ENCODE assay signal across 1 cellular context in the genomic region with DNA sequence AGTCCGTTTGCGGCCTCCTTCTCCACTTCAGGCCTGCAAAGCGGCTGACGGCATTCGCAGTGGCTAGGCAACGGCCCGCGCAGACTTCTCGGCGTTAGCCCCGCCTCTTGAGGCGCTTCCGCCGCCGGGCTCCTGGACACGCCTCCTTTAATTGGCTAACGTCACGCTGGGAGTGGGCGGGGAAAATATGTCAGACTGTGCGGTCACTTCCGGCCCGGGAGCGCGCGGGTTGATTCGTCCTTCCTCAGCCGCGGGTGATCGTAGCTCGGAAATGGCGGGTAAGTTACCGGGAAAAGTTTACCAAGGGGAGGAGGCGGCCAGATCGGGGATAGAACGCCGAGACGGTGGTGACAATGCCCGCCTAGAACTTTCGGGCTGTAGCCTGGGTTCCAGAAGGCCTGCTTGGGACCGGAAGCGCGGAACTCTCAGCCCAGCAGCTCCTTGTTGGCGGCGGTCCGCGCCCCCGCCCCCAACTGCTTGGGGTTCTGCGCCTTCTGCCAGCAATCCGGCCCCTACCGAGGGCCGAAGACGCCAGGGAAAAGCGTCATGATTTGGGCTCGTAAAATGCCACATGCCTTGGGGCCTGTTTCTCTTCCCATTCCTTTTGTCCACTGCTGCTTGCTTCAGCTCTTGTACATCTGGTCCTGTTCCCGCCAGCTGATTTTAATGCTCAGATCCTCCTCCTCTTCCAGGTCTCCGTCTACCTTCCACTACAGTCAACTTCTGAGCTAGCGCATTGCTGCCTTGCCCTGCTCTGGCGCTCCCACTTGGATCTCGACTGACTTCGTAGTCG.
A peak's percentile ranks its signal among the peaks of the same experiment; 100 is the strongest.
TF ChIP-seq lines count a peak whose summit lies in the region.

A gene with protein sequence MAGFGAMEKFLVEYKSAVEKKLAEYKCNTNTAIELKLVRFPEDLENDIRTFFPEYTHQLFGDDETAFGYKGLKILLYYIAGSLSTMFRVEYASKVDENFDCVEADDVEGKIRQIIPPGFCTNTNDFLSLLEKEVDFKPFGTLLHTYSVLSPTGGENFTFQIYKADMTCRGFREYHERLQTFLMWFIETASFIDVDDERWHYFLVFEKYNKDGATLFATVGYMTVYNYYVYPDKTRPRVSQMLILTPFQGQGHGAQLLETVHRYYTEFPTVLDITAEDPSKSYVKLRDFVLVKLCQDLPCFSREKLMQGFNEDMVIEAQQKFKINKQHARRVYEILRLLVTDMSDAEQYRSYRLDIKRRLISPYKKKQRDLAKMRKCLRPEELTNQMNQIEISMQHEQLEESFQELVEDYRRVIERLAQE (plus strand): TSS at position 232 of the 793 bp plus-strand sequence. CDS start 40 bp downstream, at position 272.

TF ChIP-seq in HepG2, 621 proteins besides CTCF, POLR2A, EP300 and RAD21 (continued from another document and continues in another):
- peak; percentile 7; the same call in 1 of the 2 replicates for TF ChIP-seq ZNF816 (CRISPR knock-in tag; IDR thresholded peaks at IDR 0.05; ENCODE audit: borderline replicate concordance)
- TF ChIP-seq ZFP90 (CRISPR knock-in tag; IDR thresholded peaks at IDR 0.05; ENCODE audit: borderline replicate concordance): peak; percentile 94
- TF ChIP-seq RFX5 (IDR thresholded peaks at IDR 0.05; ENCODE audit: low read depth, low read length): peak; percentile 58; the same call in 1 of the 2 replicates
- TF ChIP-seq ZNF780A (CRISPR knock-in tag; IDR thresholded peaks at IDR 0.05): no peak
- TF ChIP-seq ZBTB42 (CRISPR knock-in tag; IDR thresholded peaks at IDR 0.05): 0 out of 2 replicates have a peak, but pooled peaks have one; percentile 9
- peak; percentile 94; the same call in 1 of the 2 replicates for TF ChIP-seq NFKB2 (CRISPR knock-in tag; IDR thresholded peaks at IDR 0.05; ENCODE audit: borderline replicate concordance)
- no peak for TF ChIP-seq MTF2 (CRISPR knock-in tag; IDR thresholded peaks at IDR 0.05; ENCODE audit: borderline replicate concordance)
- TF ChIP-seq ERF (CRISPR knock-in tag; IDR thresholded peaks at IDR 0.05): no peak
- TF ChIP-seq CHD2 (IDR thresholded peaks at IDR 0.05; ENCODE audit: low read depth, low read length): no peak; the same call in 1 of the 2 replicates
- peak; percentile 61; the same call in 1 of the 2 replicates for TF ChIP-seq CCDC6 (CRISPR knock-in tag; IDR thresholded peaks at IDR 0.05)
- peak; percentile 64; the same call in 1 of the 2 replicates for TF ChIP-seq PCBP1 (IDR thresholded peaks at IDR 0.05; ENCODE audit: borderline replicate concordance, low read depth, low read length)
- TF ChIP-seq, protein P1, sequence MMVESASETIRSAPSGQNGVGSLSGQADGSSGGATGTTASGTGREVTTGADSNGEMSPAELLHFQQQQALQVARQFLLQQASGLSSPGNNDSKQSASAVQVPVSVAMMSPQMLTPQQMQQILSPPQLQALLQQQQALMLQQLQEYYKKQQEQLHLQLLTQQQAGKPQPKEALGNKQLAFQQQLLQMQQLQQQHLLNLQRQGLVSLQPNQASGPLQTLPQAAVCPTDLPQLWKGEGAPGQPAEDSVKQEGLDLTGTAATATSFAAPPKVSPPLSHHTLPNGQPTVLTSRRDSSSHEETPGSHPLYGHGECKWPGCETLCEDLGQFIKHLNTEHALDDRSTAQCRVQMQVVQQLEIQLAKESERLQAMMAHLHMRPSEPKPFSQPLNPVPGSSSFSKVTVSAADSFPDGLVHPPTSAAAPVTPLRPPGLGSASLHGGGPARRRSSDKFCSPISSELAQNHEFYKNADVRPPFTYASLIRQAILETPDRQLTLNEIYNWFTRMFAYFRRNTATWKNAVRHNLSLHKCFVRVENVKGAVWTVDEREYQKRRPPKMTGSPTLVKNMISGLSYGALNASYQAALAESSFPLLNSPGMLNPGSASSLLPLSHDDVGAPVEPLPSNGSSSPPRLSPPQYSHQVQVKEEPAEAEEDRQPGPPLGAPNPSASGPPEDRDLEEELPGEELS (CRISPR knock-in tag; IDR thresholded peaks at IDR 0.05): peak; percentile 42; the same call in 1 of the 2 replicates
- TF ChIP-seq GPN1 (CRISPR knock-in tag; IDR thresholded peaks at IDR 0.05; ENCODE audit: borderline replicate concordance): no peak
- peak; percentile 94 for TF ChIP-seq ZNF430 (CRISPR knock-in tag; IDR thresholded peaks at IDR 0.05)
- TF ChIP-seq ZNF652 (CRISPR knock-in tag; IDR thresholded peaks at IDR 0.05; ENCODE audit: borderline replicate concordance, low read depth): no peak
- TF ChIP-seq, protein P2, sequence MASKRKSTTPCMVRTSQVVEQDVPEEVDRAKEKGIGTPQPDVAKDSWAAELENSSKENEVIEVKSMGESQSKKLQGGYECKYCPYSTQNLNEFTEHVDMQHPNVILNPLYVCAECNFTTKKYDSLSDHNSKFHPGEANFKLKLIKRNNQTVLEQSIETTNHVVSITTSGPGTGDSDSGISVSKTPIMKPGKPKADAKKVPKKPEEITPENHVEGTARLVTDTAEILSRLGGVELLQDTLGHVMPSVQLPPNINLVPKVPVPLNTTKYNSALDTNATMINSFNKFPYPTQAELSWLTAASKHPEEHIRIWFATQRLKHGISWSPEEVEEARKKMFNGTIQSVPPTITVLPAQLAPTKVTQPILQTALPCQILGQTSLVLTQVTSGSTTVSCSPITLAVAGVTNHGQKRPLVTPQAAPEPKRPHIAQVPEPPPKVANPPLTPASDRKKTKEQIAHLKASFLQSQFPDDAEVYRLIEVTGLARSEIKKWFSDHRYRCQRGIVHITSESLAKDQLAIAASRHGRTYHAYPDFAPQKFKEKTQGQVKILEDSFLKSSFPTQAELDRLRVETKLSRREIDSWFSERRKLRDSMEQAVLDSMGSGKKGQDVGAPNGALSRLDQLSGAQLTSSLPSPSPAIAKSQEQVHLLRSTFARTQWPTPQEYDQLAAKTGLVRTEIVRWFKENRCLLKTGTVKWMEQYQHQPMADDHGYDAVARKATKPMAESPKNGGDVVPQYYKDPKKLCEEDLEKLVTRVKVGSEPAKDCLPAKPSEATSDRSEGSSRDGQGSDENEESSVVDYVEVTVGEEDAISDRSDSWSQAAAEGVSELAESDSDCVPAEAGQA (IDR thresholded peaks at IDR 0.05; ENCODE audit: low read depth): peak; percentile 97
- TF ChIP-seq, protein P2 (CRISPR knock-in tag; IDR thresholded peaks at IDR 0.05; ENCODE audit: borderline replicate concordance): 0 out of 2 replicates have a peak, but pooled peaks have one; percentile 40
- TF ChIP-seq, protein P3, sequence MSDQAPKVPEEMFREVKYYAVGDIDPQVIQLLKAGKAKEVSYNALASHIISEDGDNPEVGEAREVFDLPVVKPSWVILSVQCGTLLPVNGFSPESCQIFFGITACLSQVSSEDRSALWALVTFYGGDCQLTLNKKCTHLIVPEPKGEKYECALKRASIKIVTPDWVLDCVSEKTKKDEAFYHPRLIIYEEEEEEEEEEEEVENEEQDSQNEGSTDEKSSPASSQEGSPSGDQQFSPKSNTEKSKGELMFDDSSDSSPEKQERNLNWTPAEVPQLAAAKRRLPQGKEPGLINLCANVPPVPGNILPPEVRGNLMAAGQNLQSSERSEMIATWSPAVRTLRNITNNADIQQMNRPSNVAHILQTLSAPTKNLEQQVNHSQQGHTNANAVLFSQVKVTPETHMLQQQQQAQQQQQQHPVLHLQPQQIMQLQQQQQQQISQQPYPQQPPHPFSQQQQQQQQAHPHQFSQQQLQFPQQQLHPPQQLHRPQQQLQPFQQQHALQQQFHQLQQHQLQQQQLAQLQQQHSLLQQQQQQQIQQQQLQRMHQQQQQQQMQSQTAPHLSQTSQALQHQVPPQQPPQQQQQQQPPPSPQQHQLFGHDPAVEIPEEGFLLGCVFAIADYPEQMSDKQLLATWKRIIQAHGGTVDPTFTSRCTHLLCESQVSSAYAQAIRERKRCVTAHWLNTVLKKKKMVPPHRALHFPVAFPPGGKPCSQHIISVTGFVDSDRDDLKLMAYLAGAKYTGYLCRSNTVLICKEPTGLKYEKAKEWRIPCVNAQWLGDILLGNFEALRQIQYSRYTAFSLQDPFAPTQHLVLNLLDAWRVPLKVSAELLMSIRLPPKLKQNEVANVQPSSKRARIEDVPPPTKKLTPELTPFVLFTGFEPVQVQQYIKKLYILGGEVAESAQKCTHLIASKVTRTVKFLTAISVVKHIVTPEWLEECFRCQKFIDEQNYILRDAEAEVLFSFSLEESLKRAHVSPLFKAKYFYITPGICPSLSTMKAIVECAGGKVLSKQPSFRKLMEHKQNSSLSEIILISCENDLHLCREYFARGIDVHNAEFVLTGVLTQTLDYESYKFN (CRISPR knock-in tag; conservative IDR thresholded peaks at IDR 0.05): peak; percentile 44; the same call in 1 of the 2 replicates
- no peak for TF ChIP-seq TCF7 (IDR thresholded peaks at IDR 0.05; ENCODE audit: low read depth)
- peak; percentile 3; the same call in 1 of the 2 replicates for TF ChIP-seq FOXC1 (CRISPR knock-in tag; IDR thresholded peaks at IDR 0.05; ENCODE audit: borderline replicate concordance)
- TF ChIP-seq, protein P4, sequence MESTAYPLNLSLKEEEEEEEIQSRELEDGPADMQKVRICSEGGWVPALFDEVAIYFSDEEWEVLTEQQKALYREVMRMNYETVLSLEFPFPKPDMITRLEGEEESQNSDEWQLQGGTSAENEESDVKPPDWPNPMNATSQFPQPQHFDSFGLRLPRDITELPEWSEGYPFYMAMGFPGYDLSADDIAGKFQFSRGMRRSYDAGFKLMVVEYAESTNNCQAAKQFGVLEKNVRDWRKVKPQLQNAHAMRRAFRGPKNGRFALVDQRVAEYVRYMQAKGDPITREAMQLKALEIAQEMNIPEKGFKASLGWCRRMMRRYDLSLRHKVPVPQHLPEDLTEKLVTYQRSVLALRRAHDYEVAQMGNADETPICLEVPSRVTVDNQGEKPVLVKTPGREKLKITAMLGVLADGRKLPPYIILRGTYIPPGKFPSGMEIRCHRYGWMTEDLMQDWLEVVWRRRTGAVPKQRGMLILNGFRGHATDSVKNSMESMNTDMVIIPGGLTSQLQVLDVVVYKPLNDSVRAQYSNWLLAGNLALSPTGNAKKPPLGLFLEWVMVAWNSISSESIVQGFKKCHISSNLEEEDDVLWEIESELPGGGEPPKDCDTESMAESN (CRISPR knock-in tag; conservative IDR thresholded peaks at IDR 0.05): peak; percentile 74
- TF ChIP-seq ZNF343 (CRISPR knock-in tag; IDR thresholded peaks at IDR 0.05): peak; percentile 91
- peak; percentile 61; the same call in 1 of the 2 replicates for TF ChIP-seq GLI4 (CRISPR knock-in tag; IDR thresholded peaks at IDR 0.05; ENCODE audit: borderline replicate concordance)
- TF ChIP-seq MXD4 (CRISPR knock-in tag; IDR thresholded peaks at IDR 0.05): peak; percentile 77; the same call in 1 of the 2 replicates
- peak; percentile 94 for TF ChIP-seq ATF1 (CRISPR knock-in tag; IDR thresholded peaks at IDR 0.05)
- TF ChIP-seq YY1 (IDR thresholded peaks at IDR 0.05; ENCODE audit: insufficient read depth, insufficient replicate concordance, low read depth, low read length): peak; percentile 86
- TF ChIP-seq, protein P5, sequence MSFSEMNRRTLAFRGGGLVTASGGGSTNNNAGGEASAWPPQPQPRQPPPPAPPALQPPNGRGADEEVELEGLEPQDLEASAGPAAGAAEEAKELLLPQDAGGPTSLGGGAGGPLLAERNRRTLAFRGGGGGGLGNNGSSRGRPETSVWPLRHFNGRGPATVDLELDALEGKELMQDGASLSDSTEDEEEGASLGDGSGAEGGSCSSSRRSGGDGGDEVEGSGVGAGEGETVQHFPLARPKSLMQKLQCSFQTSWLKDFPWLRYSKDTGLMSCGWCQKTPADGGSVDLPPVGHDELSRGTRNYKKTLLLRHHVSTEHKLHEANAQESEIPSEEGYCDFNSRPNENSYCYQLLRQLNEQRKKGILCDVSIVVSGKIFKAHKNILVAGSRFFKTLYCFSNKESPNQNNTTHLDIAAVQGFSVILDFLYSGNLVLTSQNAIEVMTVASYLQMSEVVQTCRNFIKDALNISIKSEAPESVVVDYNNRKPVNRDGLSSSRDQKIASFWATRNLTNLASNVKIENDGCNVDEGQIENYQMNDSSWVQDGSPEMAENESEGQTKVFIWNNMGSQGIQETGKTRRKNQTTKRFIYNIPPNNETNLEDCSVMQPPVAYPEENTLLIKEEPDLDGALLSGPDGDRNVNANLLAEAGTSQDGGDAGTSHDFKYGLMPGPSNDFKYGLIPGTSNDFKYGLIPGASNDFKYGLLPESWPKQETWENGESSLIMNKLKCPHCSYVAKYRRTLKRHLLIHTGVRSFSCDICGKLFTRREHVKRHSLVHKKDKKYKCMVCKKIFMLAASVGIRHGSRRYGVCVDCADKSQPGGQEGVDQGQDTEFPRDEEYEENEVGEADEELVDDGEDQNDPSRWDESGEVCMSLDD (CRISPR knock-in tag; IDR thresholded peaks at IDR 0.05; ENCODE audit: borderline replicate concordance): peak; percentile 27; the same call in 1 of the 2 replicates
- TF ChIP-seq RBM39 (IDR thresholded peaks at IDR 0.05; ENCODE audit: low read depth, low read length, poor library complexity, severe bottlenecking): peak; percentile 76
- TF ChIP-seq, protein P6, sequence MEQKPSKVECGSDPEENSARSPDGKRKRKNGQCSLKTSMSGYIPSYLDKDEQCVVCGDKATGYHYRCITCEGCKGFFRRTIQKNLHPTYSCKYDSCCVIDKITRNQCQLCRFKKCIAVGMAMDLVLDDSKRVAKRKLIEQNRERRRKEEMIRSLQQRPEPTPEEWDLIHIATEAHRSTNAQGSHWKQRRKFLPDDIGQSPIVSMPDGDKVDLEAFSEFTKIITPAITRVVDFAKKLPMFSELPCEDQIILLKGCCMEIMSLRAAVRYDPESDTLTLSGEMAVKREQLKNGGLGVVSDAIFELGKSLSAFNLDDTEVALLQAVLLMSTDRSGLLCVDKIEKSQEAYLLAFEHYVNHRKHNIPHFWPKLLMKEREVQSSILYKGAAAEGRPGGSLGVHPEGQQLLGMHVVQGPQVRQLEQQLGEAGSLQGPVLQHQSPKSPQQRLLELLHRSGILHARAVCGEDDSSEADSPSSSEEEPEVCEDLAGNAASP (CRISPR knock-in tag; IDR thresholded peaks at IDR 0.05; ENCODE audit: borderline replicate concordance): no peak
- peak; percentile 60 for TF ChIP-seq RXRA (CRISPR knock-in tag; IDR thresholded peaks at IDR 0.05)
